21 cellular contexts compared by ENCODE assay signal in the genomic region with DNA sequence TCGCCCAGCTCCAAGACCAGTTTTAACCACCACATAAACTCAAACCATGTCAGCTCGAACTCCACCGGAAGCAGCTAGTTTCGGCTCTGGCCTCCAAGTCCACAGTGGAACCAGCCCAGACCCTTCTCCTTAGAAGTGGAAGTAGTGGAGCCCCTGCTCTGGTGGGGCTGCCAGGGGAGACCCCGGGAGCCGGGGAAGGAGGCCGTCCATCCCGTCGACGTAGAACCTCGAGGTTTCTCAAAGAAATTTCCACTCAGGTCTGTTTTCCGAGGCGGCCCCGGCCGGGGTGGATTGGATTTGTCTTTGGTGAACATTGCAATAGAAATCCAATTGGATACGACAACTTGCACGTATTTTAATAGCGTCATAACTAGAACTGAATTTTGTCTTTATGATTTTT.
"Had no signal": no experiment of that assay in that cellular context is flagged by ENCODE, and none has a peak within 500 bp of the region (broad histone marks: within the 10 kb centered on the region; RNA-seq: fewer than 3 reads in every experiment).

No MANE protein-coding gene starts in this region.

- FAIRE-seq: keratinocyte, pancreas, small intestine had no signal

- H3K4me3 Mint-ChIP-seq: naive thymus-derived CD4-positive, alpha-beta T cell; stimulated activated naive CD8-positive, alpha-beta T cell treated with anti-CD3 and anti-CD28 coated beads, Interleukin-15, amount 100 ng/mL, for 72 hours; type B pancreatic cell had no signal

- H3K4me3 ChIP-seq: coronary artery, gastrocnemius medialis, left lung, pancreas, right lobe of liver, suprapubic skin had no signal

- H3K27me3 Mint-ChIP-seq: naive thymus-derived CD4-positive, alpha-beta T cell; progenitor cell of endocrine pancreas; stimulated activated naive CD8-positive, alpha-beta T cell treated with anti-CD3 and anti-CD28 coated beads, Interleukin-15, amount 100 ng/mL, for 72 hours; type B pancreatic cell had no signal

- ATAC-seq: gastrocnemius medialis; left lung; naive thymus-derived CD4-positive, alpha-beta T cell; pancreas; right lobe of liver; stimulated activated naive CD8-positive, alpha-beta T cell treated with anti-CD3 and anti-CD28 coated beads, Interleukin-15, amount 100 ng/mL, for 72 hours had no signal

- H3K36me3 ChIP-seq: gastrocnemius medialis, pancreas, right lobe of liver had no signal

- H3K9me3 ChIP-seq: gastrocnemius medialis, left lung, neutrophil, pancreas, right lobe of liver, suprapubic skin had no signal

- H3K4me1 ChIP-seq: gastrocnemius medialis, left lung, pancreas, right lobe of liver had no signal

- H3K4me1 Mint-ChIP-seq: stimulated activated naive CD8-positive, alpha-beta T cell treated with anti-CD3 and anti-CD28 coated beads, Interleukin-15, amount 100 ng/mL, for 72 hours had no signal

- H3K27ac Mint-ChIP-seq: progenitor cell of endocrine pancreas; stimulated activated naive CD8-positive, alpha-beta T cell treated with anti-CD3 and anti-CD28 coated beads, Interleukin-15, amount 100 ng/mL, for 72 hours; type B pancreatic cell had no signal

- H3K36me3 Mint-ChIP-seq: type B pancreatic cell had no signal

- H3K9me3 Mint-ChIP-seq: naive thymus-derived CD4-positive, alpha-beta T cell; stimulated activated naive CD8-positive, alpha-beta T cell treated with anti-CD3 and anti-CD28 coated beads, Interleukin-15, amount 100 ng/mL, for 72 hours; type B pancreatic cell had no signal

- DNase-seq: dermis blood vessel endothelial cell; effector memory CD4-positive, alpha-beta T cell; foreskin fibroblast; gastrocnemius medialis; left lung; mammary epithelial cell; midbrain; naive thymus-derived CD4-positive, alpha-beta T cell; right lobe of liver; small intestine; stimulated activated CD4-positive, alpha-beta T cell treated with anti-CD3 and anti-CD28 coated beads, Interleukin-15, amount 100 ng/mL, for 24 hours; stimulated activated CD4-positive, alpha-beta T cell treated with anti-CD3 and anti-CD28 coated beads, Interleukin-2, amount 100 ng/mL, for 48 hours; stimulated activated naive CD4-positive, alpha-beta T cell; stimulated activated naive CD8-positive, alpha-beta T cell treated with anti-CD3 and anti-CD28 coated beads, Interleukin-15, amount 100 ng/mL, for 72 hours had no signal

- H3K27ac ChIP-seq: coronary artery, gastrocnemius medialis, left lung, neutrophil, pancreas, right lobe of liver, suprapubic skin had no signal
